8 cellular contexts compared by ENCODE assay signal in genomic region chr19:47600246-47601179, GRCh38.
DNase-seq lines count a peak whose midpoint lies in the region; ATAC-seq and TF ChIP-seq lines count a peak whose summit lies in the region.

No MANE protein-coding gene starts in this region.

- peak overlapping the region; percentile 85 for H3K4me3 Mint-ChIP-seq in central memory CD8-positive, alpha-beta T cell

- peaks cover 16% of the 10 kb centered on the region for H3K4me1 Mint-ChIP-seq in central memory CD8-positive, alpha-beta T cell

- peak; percentile 96 for DNase-seq in AG09319 (ENCODE audit: extremely low read depth, low read depth)
- DNase-seq in NCI-H345 (lab: John Stamatoyannopoulos, UW) = peak; percentile 97
- DNase-seq in activated CD4-positive, CD25-positive, alpha-beta regulatory T cell (lab: John Stamatoyannopoulos, UW) = peak; percentile 98 to 99 (median 98)
- peak; percentile 91 to 98 for DNase-seq in central memory CD8-positive, alpha-beta T cell (ENCODE audit: low spot score in 2 of 2)
- peak; percentile 99 for DNase-seq in iris pigment epithelial cell (ENCODE audit: low read depth)
- peak; percentile 99 to 100 for DNase-seq in stimulated activated CD4-positive, alpha-beta T cell treated with anti-CD3 and anti-CD28 coated beads, Interleukin-12 subunit alpha, Interleukin-12 subunit beta, amount 100 ng/mL, for 24 hours (ENCODE audit: low read depth in 2 of 2)

- peaks cover 6% of the 10 kb centered on the region for H3K27me3 Mint-ChIP-seq in central memory CD8-positive, alpha-beta T cell

- H3K27ac Mint-ChIP-seq in central memory CD8-positive, alpha-beta T cell (ENCODE audit: low read depth) = peak overlapping the region; percentile 84

- no peaks in the 10 kb centered on the region for H3K9me3 Mint-ChIP-seq in central memory CD8-positive, alpha-beta T cell

- peaks cover 5% of the 10 kb centered on the region for H3K36me3 Mint-ChIP-seq in central memory CD8-positive, alpha-beta T cell (ENCODE audit: insufficient read depth)

- no peak for TF ChIP-seq CTCF in AG09319 (IDR thresholded peaks at IDR 0.05; ENCODE audit: low read depth, low read length)

- peak; percentile 93 for ATAC-seq in GM19025 (IDR thresholded peaks at IDR 0.05; ENCODE audit: low read depth, unreplicated experiment)
- peak; percentile 96 for ATAC-seq in HG03280 (IDR thresholded peaks at IDR 0.05; ENCODE audit: unreplicated experiment)
- ATAC-seq in central memory CD8-positive, alpha-beta T cell (replicated peaks; ENCODE audit: extremely low read depth, poor library complexity, severe bottlenecking) = peak; percentile 99

Comparison
In these comparisons a context has a peak if more than half of its experiments do, and no peak if none do; other contexts are left out.
1. Peak in every context shown above with its lines: DNase-seq and ATAC-seq.